Comparison of ENCODE assay signal across 18 cellular contexts in genomic region chr20:62733250-62733842, GRCh38. TPM values are rescaled to one million over a fixed set of nuclear protein-coding genes. Genes with fewer than 3 reads are reported as not detected.
DNase-seq lines count a peak whose midpoint lies in the region; ATAC-seq and TF ChIP-seq lines count a peak whose summit lies in the region.
"Had no signal": no experiment of that assay in that cellular context is flagged by ENCODE, and none has a peak within 500 bp of the region (broad histone marks: within the 10 kb centered on the region; RNA-seq: fewer than 3 reads in every experiment).

No MANE protein-coding gene starts in this region.

- in situ Hi-C loops in Panc1 (cut with HindIII; ENCODE audit: low pct_unique_long_range_greater_than_20kb, low sequenced_read_pairs): no loop called here
- in situ Hi-C loops in transverse colon (cut with MboI; ENCODE audit: low pct_ligation_motif_present in 1 of 4, low pct_unique_long_range_greater_than_20kb in 1 of 4, low sequenced_read_pairs in 3 of 4): no loop called here

- H3K4me1 ChIP-seq in Panc1 (ENCODE audit: control insufficient read depth, insufficient read depth, low read length) (peaks cover 49% of the 10 kb centered on the region), lower lobe of right lung (no peaks in the 10 kb centered on the region), transverse colon (peaks cover 0 to 12% (median 0%) of the 10 kb centered on the region in 4 donors)
- H3K4me1 ChIP-seq: A549 had no signal

- TF ChIP-seq CTCF in Panc1 (IDR thresholded peaks at IDR 0.05) (no peak), lower lobe of right lung (IDR thresholded peaks at IDR 0.05) (no peak), transverse colon (IDR thresholded peaks at IDR 0.05) (no peak)

- no peaks in the 10 kb centered on the region for H3K36me3 Mint-ChIP-seq in activated naive CD8-positive, alpha-beta T cell treated with anti-CD3 and anti-CD28 coated beads for 36 hours
- H3K36me3 Mint-ChIP-seq in activated naive CD8-positive, alpha-beta T cell treated with anti-CD3 and anti-CD28 coated beads, Interleukin-2, amount 50 U/mL, for 24 hours (ENCODE audit: low read depth): no peaks in the 10 kb centered on the region
- H3K36me3 Mint-ChIP-seq: CD8-positive, alpha-beta T cell had no signal

- no peak for TF ChIP-seq EP300 in transverse colon (IDR thresholded peaks at IDR 0.05; ENCODE audit: low read depth)

- no peak overlapping the region for H3K27ac Mint-ChIP-seq in activated naive CD8-positive, alpha-beta T cell treated with anti-CD3 and anti-CD28 coated beads for 36 hours
- no peak overlapping the region for H3K27ac Mint-ChIP-seq in activated naive CD8-positive, alpha-beta T cell treated with anti-CD3 and anti-CD28 coated beads, Interleukin-2, amount 50 U/mL, for 24 hours
- H3K27ac Mint-ChIP-seq: CD8-positive, alpha-beta T cell had no signal

- CTCF ChIA-PET in Panc1 (lab: Charles Lee): no interaction called here

- H3K27ac ChIP-seq in Panc1 (ENCODE audit: low read length) (peak overlapping the region; percentile 29), lower lobe of right lung (no peak overlapping the region), transverse colon (peak overlapping the region in 1 of 4 donors; percentile 26)
- H3K27ac ChIP-seq: A549, GM23248 had no signal

- H3K9me3 Mint-ChIP-seq in activated naive CD8-positive, alpha-beta T cell treated with anti-CD3 and anti-CD28 coated beads for 36 hours: no peaks in the 10 kb centered on the region
- no peaks in the 10 kb centered on the region for H3K9me3 Mint-ChIP-seq in activated naive CD8-positive, alpha-beta T cell treated with anti-CD3 and anti-CD28 coated beads, Interleukin-2, amount 50 U/mL, for 24 hours
- H3K9me3 Mint-ChIP-seq: CD8-positive, alpha-beta T cell had no signal

- no peaks in the 10 kb centered on the region for H3K27me3 Mint-ChIP-seq in activated naive CD8-positive, alpha-beta T cell treated with anti-CD3 and anti-CD28 coated beads for 36 hours
- peaks cover 8% of the 10 kb centered on the region for H3K27me3 Mint-ChIP-seq in activated naive CD8-positive, alpha-beta T cell treated with anti-CD3 and anti-CD28 coated beads, Interleukin-2, amount 50 U/mL, for 24 hours

- no peak for DNase-seq in activated naive CD8-positive, alpha-beta T cell treated with anti-CD3 and anti-CD28 coated beads for 36 hours
- DNase-seq in activated naive CD8-positive, alpha-beta T cell treated with anti-CD3 and anti-CD28 coated beads, Interleukin-2, amount 50 U/mL, for 24 hours: no peak
- DNase-seq in Panc1 (ENCODE audit: low read depth, low spot score) (no peak), lower lobe of right lung (peak; percentile 11), transverse colon (peak; percentile 8), DMS153 treated with DMSO at 0.1 percent for 48 hours (lab: John Stamatoyannopoulos, UW; ENCODE audit: unreplicated experiment) (no peak)
- DNase-seq: GF-D8, GM23248, Karpas-422, NCI-H1417, NCI-H2029, NCI-H2171 treated with DMSO at 0.1 percent for 48 hours, NCI-H510A, NCI-H82, SIG-M5 had no signal

- no peak for ATAC-seq in activated naive CD8-positive, alpha-beta T cell treated with anti-CD3 and anti-CD28 coated beads, Interleukin-2, amount 50 U/mL, for 24 hours
- ATAC-seq in Panc1 (no peak), lower lobe of right lung (no peak), HG03045 (IDR thresholded peaks at IDR 0.05; ENCODE audit: unreplicated experiment) (no peak)
- ATAC-seq: A549; CD8-positive, alpha-beta T cell had no signal

- TF ChIP-seq POLR2A in transverse colon (IDR thresholded peaks at IDR 0.05): no peak

- H3K4me3 Mint-ChIP-seq in activated naive CD8-positive, alpha-beta T cell treated with anti-CD3 and anti-CD28 coated beads for 36 hours: peak overlapping the region; percentile 5
- H3K4me3 Mint-ChIP-seq in activated naive CD8-positive, alpha-beta T cell treated with anti-CD3 and anti-CD28 coated beads, Interleukin-2, amount 50 U/mL, for 24 hours: no peak overlapping the region
- H3K4me3 Mint-ChIP-seq: CD8-positive, alpha-beta T cell had no signal

- no peaks in the 10 kb centered on the region for H3K27me3 ChIP-seq in Panc1 (ENCODE audit: control insufficient read depth, insufficient read depth, low read length)
- H3K27me3 ChIP-seq in lower lobe of right lung (ENCODE audit: low read depth): peaks cover 29% of the 10 kb centered on the region
- H3K27me3 ChIP-seq in transverse colon: peaks cover 10% of the 10 kb centered on the region

- H3K4me3 ChIP-seq in Panc1 (ENCODE audit: low read depth in 2 of 2, low read length in 2 of 2) (no peak overlapping the region), lower lobe of right lung (no peak overlapping the region), transverse colon (no peak overlapping the region)
- H3K4me3 ChIP-seq: A549, GM23248 had no signal

- BruUV-seq in Panc1 (replicated peaks; lab: Mats Ljungman, UMichigan): no TSS peak

- no peaks in the 10 kb centered on the region for H3K9me3 ChIP-seq in Panc1 (ENCODE audit: control insufficient read depth, insufficient read depth, low read depth, low read length)
- no peaks in the 10 kb centered on the region for H3K9me3 ChIP-seq in lower lobe of right lung
- H3K9me3 ChIP-seq in transverse colon: no peaks in the 10 kb centered on the region
- H3K9me3 ChIP-seq: A549 had no signal

- peaks cover 16% of the 10 kb centered on the region for H3K4me1 Mint-ChIP-seq in activated naive CD8-positive, alpha-beta T cell treated with anti-CD3 and anti-CD28 coated beads for 36 hours
- peaks cover 17% of the 10 kb centered on the region for H3K4me1 Mint-ChIP-seq in activated naive CD8-positive, alpha-beta T cell treated with anti-CD3 and anti-CD28 coated beads, Interleukin-2, amount 50 U/mL, for 24 hours

- intact Hi-C loops in Panc1 (cut with micrococcal nuclease; ENCODE audit: unreplicated experiment): no loop called here
- intact Hi-C loops in lower lobe of right lung (cut with DNase I): no loop called here
- intact Hi-C loops in transverse colon (cut with DNase I; ENCODE audit: low total_unique reads): no loop called here

- POLR2A ChIA-PET in Panc1 (lab: Charles Lee): no interaction called here

- H3K36me3 ChIP-seq in Panc1 (ENCODE audit: control insufficient read depth, insufficient read depth, low read length) (0 out of 2 replicates have a peak, but pooled peaks cover 2% of the 10 kb centered on the region), lower lobe of right lung (no peaks in the 10 kb centered on the region), transverse colon (no peaks in the 10 kb centered on the region)

- 59 to 67% methylated on average over 3 to 5 of the region's 5 CpGs for WGBS in transverse colon (ENCODE audit: low coverage in 1 of 2), 2 donors

RNA-seq across cellular contexts. Expression of gene NTSR1, which starts 24.7 kb away (rescaled TPM):
- total RNA-seq in activated naive CD8-positive, alpha-beta T cell treated with anti-CD3 and anti-CD28 coated beads for 36 hours: not detected
- total RNA-seq in Panc1 (2021; ENCODE audit: unreplicated experiment) (44.1 TPM), lower lobe of right lung (not detected), transverse colon (10 to 100 TPM in 1 of 4 donors, 1 to 10 TPM in 3; 1.5 to 23.9 (median 4.7) TPM)
- 73.6 TPM for polyA plus RNA-seq in Panc1 (2012; ENCODE audit: insufficient read length)
- total RNA-seq: CD8-positive, alpha-beta T cell; GM23248 had no signal
- polyA plus RNA-seq: GM23248 had no signal

Comparison
In these comparisons a context has a peak if more than half of its experiments do, and no peak if none do; other contexts are left out.
1. DNase-seq: peak in lower lobe of right lung (single experiment) and transverse colon (single experiment); none in activated naive CD8-positive, alpha-beta T cell treated with anti-CD3 and anti-CD28 coated beads for 36 hours (single experiment), activated naive CD8-positive, alpha-beta T cell treated with anti-CD3 and anti-CD28 coated beads, Interleukin-2, amount 50 U/mL, for 24 hours (single experiment), Panc1 (single experiment) and DMS153 treated with DMSO at 0.1 percent for 48 hours (single experiment).